1 cellular context compared by ENCODE assay signal in the genomic region with DNA sequence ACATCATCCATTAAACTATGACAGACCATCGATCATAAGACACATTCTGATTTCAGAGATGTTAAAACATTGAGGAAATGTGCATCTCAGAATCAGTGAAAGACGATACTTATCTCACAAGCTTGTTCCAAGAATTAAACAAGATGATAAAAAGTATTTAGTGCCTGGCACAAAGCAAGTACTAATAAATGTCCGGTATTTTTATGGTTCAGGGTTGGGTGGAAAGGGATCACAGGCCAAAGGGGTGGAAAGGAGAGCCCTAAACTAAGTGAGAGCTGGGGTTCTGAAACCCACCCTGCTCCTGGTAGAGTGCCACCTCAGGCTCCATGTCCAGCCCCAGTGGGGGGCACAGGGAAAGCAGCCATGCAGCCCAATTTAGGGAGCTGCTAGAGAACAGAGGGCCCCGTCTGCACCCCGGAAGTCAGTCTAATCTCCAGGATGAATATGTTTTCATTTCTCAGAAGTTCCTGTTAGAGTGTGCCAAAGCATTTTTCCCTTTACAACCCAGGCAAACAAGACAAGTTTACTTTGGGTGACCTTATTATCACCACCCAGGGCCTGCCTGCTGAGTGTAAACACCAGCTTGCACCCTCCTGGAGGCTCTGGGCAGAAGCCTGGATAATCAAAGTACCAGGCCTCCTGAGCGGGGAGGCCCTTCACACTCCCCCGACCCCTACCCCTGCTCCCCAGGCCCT.
TF ChIP-seq lines count a peak whose summit lies in the region.

No MANE protein-coding gene starts in this region.

TF ChIP-seq in HepG2, 621 proteins besides CTCF, POLR2A, EP300 and RAD21 (continued from another document and continues in another):
- TF ChIP-seq, protein P1, sequence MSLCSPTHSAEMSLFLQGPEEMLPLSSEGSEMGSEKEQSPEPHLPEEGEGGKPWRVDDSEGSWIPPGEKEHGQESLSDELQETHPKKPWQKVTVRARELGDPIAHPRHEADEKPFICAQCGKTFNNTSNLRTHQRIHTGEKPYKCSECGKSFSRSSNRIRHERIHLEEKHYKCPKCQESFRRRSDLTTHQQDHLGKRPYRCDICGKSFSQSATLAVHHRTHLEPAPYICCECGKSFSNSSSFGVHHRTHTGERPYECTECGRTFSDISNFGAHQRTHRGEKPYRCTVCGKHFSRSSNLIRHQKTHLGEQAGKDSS (CRISPR knock-in tag; IDR thresholded peaks at IDR 0.05; ENCODE audit: borderline replicate concordance, low read depth) = no peak
- no peak for TF ChIP-seq TRIM24 (CRISPR knock-in tag; IDR thresholded peaks at IDR 0.05)
- TF ChIP-seq, protein P2, sequence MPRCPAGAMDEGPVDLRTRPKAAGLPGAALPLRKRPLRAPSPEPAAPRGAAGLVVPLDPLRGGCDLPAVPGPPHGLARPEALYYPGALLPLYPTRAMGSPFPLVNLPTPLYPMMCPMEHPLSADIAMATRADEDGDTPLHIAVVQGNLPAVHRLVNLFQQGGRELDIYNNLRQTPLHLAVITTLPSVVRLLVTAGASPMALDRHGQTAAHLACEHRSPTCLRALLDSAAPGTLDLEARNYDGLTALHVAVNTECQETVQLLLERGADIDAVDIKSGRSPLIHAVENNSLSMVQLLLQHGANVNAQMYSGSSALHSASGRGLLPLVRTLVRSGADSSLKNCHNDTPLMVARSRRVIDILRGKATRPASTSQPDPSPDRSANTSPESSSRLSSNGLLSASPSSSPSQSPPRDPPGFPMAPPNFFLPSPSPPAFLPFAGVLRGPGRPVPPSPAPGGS (CRISPR knock-in tag; IDR thresholded peaks at IDR 0.05) = no peak
- no peak for TF ChIP-seq SPEN (CRISPR knock-in tag; IDR thresholded peaks at IDR 0.05; ENCODE audit: low read depth)
- TF ChIP-seq, protein P3, sequence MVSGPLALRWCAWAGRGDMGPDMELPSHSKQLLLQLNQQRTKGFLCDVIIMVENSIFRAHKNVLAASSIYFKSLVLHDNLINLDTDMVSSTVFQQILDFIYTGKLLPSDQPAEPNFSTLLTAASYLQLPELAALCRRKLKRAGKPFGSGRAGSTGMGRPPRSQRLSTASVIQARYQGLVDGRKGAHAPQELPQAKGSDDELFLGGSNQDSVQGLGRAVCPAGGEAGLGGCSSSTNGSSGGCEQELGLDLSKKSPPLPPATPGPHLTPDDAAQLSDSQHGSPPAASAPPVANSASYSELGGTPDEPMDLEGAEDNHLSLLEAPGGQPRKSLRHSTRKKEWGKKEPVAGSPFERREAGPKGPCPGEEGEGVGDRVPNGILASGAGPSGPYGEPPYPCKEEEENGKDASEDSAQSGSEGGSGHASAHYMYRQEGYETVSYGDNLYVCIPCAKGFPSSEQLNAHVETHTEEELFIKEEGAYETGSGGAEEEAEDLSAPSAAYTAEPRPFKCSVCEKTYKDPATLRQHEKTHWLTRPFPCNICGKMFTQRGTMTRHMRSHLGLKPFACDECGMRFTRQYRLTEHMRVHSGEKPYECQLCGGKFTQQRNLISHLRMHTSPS (CRISPR knock-in tag; IDR thresholded peaks at IDR 0.05; ENCODE audit: low read depth) = peak; percentile 63
- no peak for TF ChIP-seq KDM4B (CRISPR knock-in tag; IDR thresholded peaks at IDR 0.05)
- no peak for TF ChIP-seq JDP2 (CRISPR knock-in tag; IDR thresholded peaks at IDR 0.05; ENCODE audit: borderline replicate concordance)
- no peak for TF ChIP-seq RBM22 (optimal IDR thresholded peaks at IDR 0.05; ENCODE audit: low read length)
- no peak for TF ChIP-seq ZNF382 (CRISPR knock-in tag; IDR thresholded peaks at IDR 0.05; ENCODE audit: borderline replicate concordance)
- TF ChIP-seq, protein P4, sequence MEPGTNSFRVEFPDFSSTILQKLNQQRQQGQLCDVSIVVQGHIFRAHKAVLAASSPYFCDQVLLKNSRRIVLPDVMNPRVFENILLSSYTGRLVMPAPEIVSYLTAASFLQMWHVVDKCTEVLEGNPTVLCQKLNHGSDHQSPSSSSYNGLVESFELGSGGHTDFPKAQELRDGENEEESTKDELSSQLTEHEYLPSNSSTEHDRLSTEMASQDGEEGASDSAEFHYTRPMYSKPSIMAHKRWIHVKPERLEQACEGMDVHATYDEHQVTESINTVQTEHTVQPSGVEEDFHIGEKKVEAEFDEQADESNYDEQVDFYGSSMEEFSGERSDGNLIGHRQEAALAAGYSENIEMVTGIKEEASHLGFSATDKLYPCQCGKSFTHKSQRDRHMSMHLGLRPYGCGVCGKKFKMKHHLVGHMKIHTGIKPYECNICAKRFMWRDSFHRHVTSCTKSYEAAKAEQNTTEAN (CRISPR knock-in tag; conservative IDR thresholded peaks at IDR 0.05) = 0 out of 2 replicates have a peak, but pooled peaks have one; percentile 42
- TF ChIP-seq, protein P5, sequence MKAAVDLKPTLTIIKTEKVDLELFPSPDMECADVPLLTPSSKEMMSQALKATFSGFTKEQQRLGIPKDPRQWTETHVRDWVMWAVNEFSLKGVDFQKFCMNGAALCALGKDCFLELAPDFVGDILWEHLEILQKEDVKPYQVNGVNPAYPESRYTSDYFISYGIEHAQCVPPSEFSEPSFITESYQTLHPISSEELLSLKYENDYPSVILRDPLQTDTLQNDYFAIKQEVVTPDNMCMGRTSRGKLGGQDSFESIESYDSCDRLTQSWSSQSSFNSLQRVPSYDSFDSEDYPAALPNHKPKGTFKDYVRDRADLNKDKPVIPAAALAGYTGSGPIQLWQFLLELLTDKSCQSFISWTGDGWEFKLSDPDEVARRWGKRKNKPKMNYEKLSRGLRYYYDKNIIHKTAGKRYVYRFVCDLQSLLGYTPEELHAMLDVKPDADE (CRISPR knock-in tag; IDR thresholded peaks at IDR 0.05) = no peak
- peak; percentile 72; the same call in 1 of the 2 replicates for TF ChIP-seq ZBTB20 (CRISPR knock-in tag; IDR thresholded peaks at IDR 0.05; ENCODE audit: borderline replicate concordance, low read depth)
- no peak for TF ChIP-seq GTF2F1 (IDR thresholded peaks at IDR 0.05; ENCODE audit: low read length)
- peak; percentile 87; the same call in 1 of the 2 replicates for TF ChIP-seq FOXK1 (CRISPR knock-in tag; IDR thresholded peaks at IDR 0.05; ENCODE audit: borderline replicate concordance, low read depth)
- TF ChIP-seq, protein P6, sequence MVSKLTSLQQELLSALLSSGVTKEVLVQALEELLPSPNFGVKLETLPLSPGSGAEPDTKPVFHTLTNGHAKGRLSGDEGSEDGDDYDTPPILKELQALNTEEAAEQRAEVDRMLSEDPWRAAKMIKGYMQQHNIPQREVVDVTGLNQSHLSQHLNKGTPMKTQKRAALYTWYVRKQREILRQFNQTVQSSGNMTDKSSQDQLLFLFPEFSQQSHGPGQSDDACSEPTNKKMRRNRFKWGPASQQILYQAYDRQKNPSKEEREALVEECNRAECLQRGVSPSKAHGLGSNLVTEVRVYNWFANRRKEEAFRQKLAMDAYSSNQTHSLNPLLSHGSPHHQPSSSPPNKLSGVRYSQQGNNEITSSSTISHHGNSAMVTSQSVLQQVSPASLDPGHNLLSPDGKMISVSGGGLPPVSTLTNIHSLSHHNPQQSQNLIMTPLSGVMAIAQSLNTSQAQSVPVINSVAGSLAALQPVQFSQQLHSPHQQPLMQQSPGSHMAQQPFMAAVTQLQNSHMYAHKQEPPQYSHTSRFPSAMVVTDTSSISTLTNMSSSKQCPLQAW (CRISPR knock-in tag; IDR thresholded peaks at IDR 0.05) = peak; percentile 60; the same call in 1 of the 2 replicates
- TF ChIP-seq ZNF619 (CRISPR knock-in tag; IDR thresholded peaks at IDR 0.05) = no peak
- TF ChIP-seq, protein P7, sequence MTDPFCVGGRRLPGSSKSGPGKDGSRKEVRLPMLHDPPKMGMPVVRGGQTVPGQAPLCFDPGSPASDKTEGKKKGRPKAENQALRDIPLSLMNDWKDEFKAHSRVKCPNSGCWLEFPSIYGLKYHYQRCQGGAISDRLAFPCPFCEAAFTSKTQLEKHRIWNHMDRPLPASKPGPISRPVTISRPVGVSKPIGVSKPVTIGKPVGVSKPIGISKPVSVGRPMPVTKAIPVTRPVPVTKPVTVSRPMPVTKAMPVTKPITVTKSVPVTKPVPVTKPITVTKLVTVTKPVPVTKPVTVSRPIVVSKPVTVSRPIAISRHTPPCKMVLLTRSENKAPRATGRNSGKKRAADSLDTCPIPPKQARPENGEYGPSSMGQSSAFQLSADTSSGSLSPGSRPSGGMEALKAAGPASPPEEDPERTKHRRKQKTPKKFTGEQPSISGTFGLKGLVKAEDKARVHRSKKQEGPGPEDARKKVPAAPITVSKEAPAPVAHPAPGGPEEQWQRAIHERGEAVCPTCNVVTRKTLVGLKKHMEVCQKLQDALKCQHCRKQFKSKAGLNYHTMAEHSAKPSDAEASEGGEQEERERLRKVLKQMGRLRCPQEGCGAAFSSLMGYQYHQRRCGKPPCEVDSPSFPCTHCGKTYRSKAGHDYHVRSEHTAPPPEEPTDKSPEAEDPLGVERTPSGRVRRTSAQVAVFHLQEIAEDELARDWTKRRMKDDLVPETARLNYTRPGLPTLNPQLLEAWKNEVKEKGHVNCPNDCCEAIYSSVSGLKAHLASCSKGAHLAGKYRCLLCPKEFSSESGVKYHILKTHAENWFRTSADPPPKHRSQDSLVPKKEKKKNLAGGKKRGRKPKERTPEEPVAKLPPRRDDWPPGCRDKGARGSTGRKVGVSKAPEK (CRISPR knock-in tag; IDR thresholded peaks at IDR 0.05; ENCODE audit: borderline replicate concordance) = 0 out of 2 replicates have a peak, but pooled peaks have one; percentile 33
- TF ChIP-seq MBNL3 (CRISPR knock-in tag; conservative IDR thresholded peaks at IDR 0.05) = no peak
- TF ChIP-seq SMYD3 (CRISPR knock-in tag; IDR thresholded peaks at IDR 0.05) = no peak
- peak; percentile 46; the same call in 1 of the 2 replicates for TF ChIP-seq THAP11 (CRISPR knock-in tag; IDR thresholded peaks at IDR 0.05)
- no peak for TF ChIP-seq ATM (IDR thresholded peaks at IDR 0.05; ENCODE audit: borderline replicate concordance)
- TF ChIP-seq HNRNPH1 (optimal IDR thresholded peaks at IDR 0.05; ENCODE audit: low read depth, low read length) = no peak
- peak; percentile 73; the same call in 1 of the 2 replicates for TF ChIP-seq TARDBP (CRISPR knock-in tag; IDR thresholded peaks at IDR 0.05)
- TF ChIP-seq JARID2 (CRISPR knock-in tag; IDR thresholded peaks at IDR 0.05; ENCODE audit: insufficient replicate concordance) = no peak
- no peak for TF ChIP-seq CCAR2 (optimal IDR thresholded peaks at IDR 0.05; ENCODE audit: low read depth, low read length)
- TF ChIP-seq ZNF737 (CRISPR knock-in tag; IDR thresholded peaks at IDR 0.05; ENCODE audit: borderline replicate concordance) = no peak
- TF ChIP-seq ZNF761 (CRISPR knock-in tag; conservative IDR thresholded peaks at IDR 0.05) = no peak
- no peak for TF ChIP-seq PCBP2 (optimal IDR thresholded peaks at IDR 0.05; ENCODE audit: low read depth, low read length, poor library complexity, severe bottlenecking)
- TF ChIP-seq NBN (conservative IDR thresholded peaks at IDR 0.05) = no peak
- no peak for TF ChIP-seq ZSCAN21 (CRISPR knock-in tag; IDR thresholded peaks at IDR 0.05; ENCODE audit: borderline replicate concordance)
- TF ChIP-seq, protein P8, sequence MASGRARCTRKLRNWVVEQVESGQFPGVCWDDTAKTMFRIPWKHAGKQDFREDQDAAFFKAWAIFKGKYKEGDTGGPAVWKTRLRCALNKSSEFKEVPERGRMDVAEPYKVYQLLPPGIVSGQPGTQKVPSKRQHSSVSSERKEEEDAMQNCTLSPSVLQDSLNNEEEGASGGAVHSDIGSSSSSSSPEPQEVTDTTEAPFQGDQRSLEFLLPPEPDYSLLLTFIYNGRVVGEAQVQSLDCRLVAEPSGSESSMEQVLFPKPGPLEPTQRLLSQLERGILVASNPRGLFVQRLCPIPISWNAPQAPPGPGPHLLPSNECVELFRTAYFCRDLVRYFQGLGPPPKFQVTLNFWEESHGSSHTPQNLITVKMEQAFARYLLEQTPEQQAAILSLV (CRISPR knock-in tag; IDR thresholded peaks at IDR 0.05; ENCODE audit: borderline replicate concordance) = no peak
- 0 out of 2 replicates have a peak, but pooled peaks have one; percentile 56 for TF ChIP-seq ZNF788 (CRISPR knock-in tag; IDR thresholded peaks at IDR 0.05; ENCODE audit: borderline replicate concordance)
- TF ChIP-seq, protein P9, sequence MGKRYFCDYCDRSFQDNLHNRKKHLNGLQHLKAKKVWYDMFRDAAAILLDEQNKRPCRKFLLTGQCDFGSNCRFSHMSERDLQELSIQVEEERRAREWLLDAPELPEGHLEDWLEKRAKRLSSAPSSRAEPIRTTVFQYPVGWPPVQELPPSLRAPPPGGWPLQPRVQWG (CRISPR knock-in tag; IDR thresholded peaks at IDR 0.05; ENCODE audit: borderline replicate concordance, low read depth) = no peak
- TF ChIP-seq, protein P10, sequence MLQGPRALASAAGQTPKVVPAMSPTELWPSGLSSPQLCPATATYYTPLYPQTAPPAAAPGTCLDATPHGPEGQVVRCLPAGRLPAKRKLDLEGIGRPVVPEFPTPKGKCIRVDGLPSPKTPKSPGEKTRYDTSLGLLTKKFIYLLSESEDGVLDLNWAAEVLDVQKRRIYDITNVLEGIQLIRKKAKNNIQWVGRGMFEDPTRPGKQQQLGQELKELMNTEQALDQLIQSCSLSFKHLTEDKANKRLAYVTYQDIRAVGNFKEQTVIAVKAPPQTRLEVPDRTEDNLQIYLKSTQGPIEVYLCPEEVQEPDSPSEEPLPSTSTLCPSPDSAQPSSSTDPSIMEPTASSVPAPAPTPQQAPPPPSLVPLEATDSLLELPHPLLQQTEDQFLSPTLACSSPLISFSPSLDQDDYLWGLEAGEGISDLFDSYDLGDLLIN (CRISPR knock-in tag; IDR thresholded peaks at IDR 0.05; ENCODE audit: borderline replicate concordance) = no peak
- TF ChIP-seq ELF4 (CRISPR knock-in tag; IDR thresholded peaks at IDR 0.05; ENCODE audit: borderline replicate concordance) = no peak
- TF ChIP-seq ATF7 (IDR thresholded peaks at IDR 0.05) = no peak
- TF ChIP-seq ATF7 (CRISPR knock-in tag; IDR thresholded peaks at IDR 0.05) = no peak
- no peak for TF ChIP-seq ZNF33A (CRISPR knock-in tag; IDR thresholded peaks at IDR 0.05; ENCODE audit: borderline replicate concordance)
- TF ChIP-seq ZNF468 (CRISPR knock-in tag; IDR thresholded peaks at IDR 0.05) = no peak
- TF ChIP-seq ZNF335 (CRISPR knock-in tag; IDR thresholded peaks at IDR 0.05) = 0 out of 2 replicates have a peak, but pooled peaks have one; percentile 30
- no peak for TF ChIP-seq RFX5 (IDR thresholded peaks at IDR 0.05; ENCODE audit: low read depth, low read length)
- TF ChIP-seq IRF2 (CRISPR knock-in tag; IDR thresholded peaks at IDR 0.05) = peak; percentile 73
- no peak for TF ChIP-seq ZNF766 (CRISPR knock-in tag; IDR thresholded peaks at IDR 0.05; ENCODE audit: borderline replicate concordance)
- peak; percentile 85 for TF ChIP-seq SALL1 (CRISPR knock-in tag; IDR thresholded peaks at IDR 0.05)
